Comparison of ENCODE assay signal across 8 cellular contexts in the genomic region with DNA sequence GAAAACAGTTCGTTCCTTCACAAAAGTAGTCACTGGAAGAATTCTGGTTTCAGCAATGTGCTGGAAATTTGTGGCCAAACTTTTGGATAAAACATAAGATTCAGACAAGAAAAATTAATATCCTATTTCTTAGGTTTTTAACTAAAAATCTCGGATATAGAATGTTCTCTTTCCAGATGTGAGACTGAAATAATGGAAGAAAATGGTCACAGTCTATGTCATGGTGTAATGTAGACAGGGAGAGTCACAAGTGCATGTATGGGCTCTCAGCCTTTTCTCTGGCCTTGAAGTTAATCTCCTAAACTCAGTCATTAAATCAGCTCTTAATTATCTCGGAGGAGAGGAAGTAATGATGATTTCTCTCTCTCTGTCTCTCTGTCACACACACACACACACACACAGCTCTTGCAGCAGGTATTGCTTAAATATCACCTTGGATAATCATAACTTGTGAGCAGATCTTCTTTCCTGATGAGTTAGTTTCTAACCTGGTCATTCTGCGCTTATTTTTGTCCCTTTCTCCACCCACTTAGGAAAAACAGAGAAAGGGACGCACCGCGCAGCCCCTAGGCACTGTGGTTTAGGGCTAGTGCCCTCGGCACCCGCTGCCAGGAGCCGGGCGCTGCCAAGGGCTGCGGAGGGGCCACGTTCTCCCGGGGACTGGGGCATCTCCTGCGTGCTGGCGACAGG. TPM values are rescaled to one million over a fixed set of nuclear protein-coding genes. Genes with fewer than 3 reads are reported as not detected.
DNase-seq lines count a peak whose midpoint lies in the region; ATAC-seq and TF ChIP-seq lines count a peak whose summit lies in the region.

No MANE protein-coding gene starts in this region.

- H3K4me3 Mint-ChIP-seq in CD8-positive, alpha-beta T cell, result peak overlapping the region; percentile 72

- no peak overlapping the region for H3K27ac Mint-ChIP-seq in CD8-positive, alpha-beta T cell

- no peak for TF ChIP-seq POLR2A in body of pancreas (IDR thresholded peaks at IDR 0.05)
- TF ChIP-seq POLR2A in testis (IDR thresholded peaks at IDR 0.05), result no peak

- H3K27me3 ChIP-seq in CD8-positive, alpha-beta T cell (ENCODE audit: insufficient read depth, low read length), result no peaks in the 10 kb centered on the region
- H3K27me3 ChIP-seq in body of pancreas (no peaks in the 10 kb centered on the region), testis (no peaks in the 10 kb centered on the region)

- intact Hi-C loops in CD8-positive, alpha-beta T cell (cut with DNase I, micrococcal nuclease), result no loop called here
- intact Hi-C loops in body of pancreas (cut with DNase I) (no loop called here), testis (cut with DNase I; ENCODE audit: low total_unique reads) (no loop called here)

- H3K9me3 Mint-ChIP-seq in CD8-positive, alpha-beta T cell, result no peaks in the 10 kb centered on the region

- no peak for DNase-seq in CD8-positive, alpha-beta T cell
- DNase-seq in body of pancreas (peak in 1 of 4 donors; percentile 4), left kidney (ENCODE audit: low read depth, low spot score) (peak; percentile 5), testis (no peak), NCI-H146 (lab: John Stamatoyannopoulos, UW) (no peak), iPS-NIHi11 (ENCODE audit: low spot score) (no peak), cerebellum (ENCODE audit: low spot score) (no peak)

- CTCF ChIA-PET in CD8-positive, alpha-beta T cell (lab: Charles Lee), result interaction anchor here (1.0 kb wide), 1 partner anchor 10 kb away, joined by 3 read pairs; no protein-coding TSS in a partner anchor

- POLR2A ChIA-PET in CD8-positive, alpha-beta T cell (lab: Charles Lee), result interaction anchor here (1.2 kb wide), 1 partner anchor 12 kb away, joined by 3 read pairs; no protein-coding TSS in a partner anchor

- H3K27ac ChIP-seq in CD8-positive, alpha-beta T cell (ENCODE audit: low read depth, low read length), result no peak overlapping the region
- peak overlapping the region; percentile 8 to 69 (median 43) for H3K27ac ChIP-seq in body of pancreas
- peak overlapping the region in 1 of 2 donors; percentile 16 for H3K27ac ChIP-seq in testis

- ATAC-seq in CD8-positive, alpha-beta T cell, result no peak
- ATAC-seq in HG03521 (IDR thresholded peaks at IDR 0.05; ENCODE audit: unreplicated experiment), result peak; percentile 3
- ATAC-seq in body of pancreas, result peak; percentile 33

- no peaks in the 10 kb centered on the region for H3K36me3 Mint-ChIP-seq in CD8-positive, alpha-beta T cell

- TF ChIP-seq CTCF in CD8-positive, alpha-beta T cell (IDR thresholded peaks at IDR 0.05), result no peak
- TF ChIP-seq CTCF in body of pancreas (IDR thresholded peaks at IDR 0.05) (no peak), testis (IDR thresholded peaks at IDR 0.05) (no peak)

- 5 to 9% methylated on average over 14 to 16 of the region's 16 CpGs for WGBS in body of pancreas, 2 donors
- WGBS in testis, 2 donors, result 6% methylated on average over 8 to 16 of the region's 16 CpGs

- H3K4me1 ChIP-seq in CD8-positive, alpha-beta T cell (ENCODE audit: insufficient read depth, low read length), result peaks cover 9% of the 10 kb centered on the region
- H3K4me1 ChIP-seq in body of pancreas (peaks cover 15% of the 10 kb centered on the region), testis (peaks cover 10% of the 10 kb centered on the region)

- no peaks in the 10 kb centered on the region for H3K9me3 ChIP-seq in CD8-positive, alpha-beta T cell (ENCODE audit: low read length)
- H3K9me3 ChIP-seq in body of pancreas (no peaks in the 10 kb centered on the region), testis (no peaks in the 10 kb centered on the region)

- no peaks in the 10 kb centered on the region for H3K36me3 ChIP-seq in CD8-positive, alpha-beta T cell (ENCODE audit: insufficient read depth, low read length)
- H3K36me3 ChIP-seq in body of pancreas (replicated peaks in 1 of 2; ENCODE audit: insufficient read depth in 1 of 2, low read depth in 2 of 2) (no peaks in the 10 kb centered on the region), testis (ENCODE audit: low read depth, missing control alignments) (no peaks in the 10 kb centered on the region)

- H3K4me1 Mint-ChIP-seq in CD8-positive, alpha-beta T cell (ENCODE audit: low read depth), result peaks cover 9% of the 10 kb centered on the region

- H3K4me3 ChIP-seq in CD8-positive, alpha-beta T cell (ENCODE audit: low read depth, low read length), result peak overlapping the region; percentile 51
- H3K4me3 ChIP-seq in body of pancreas (peak overlapping the region; percentile 35 to 68), testis (peak overlapping the region; percentile 54 to 66)

- H3K27me3 Mint-ChIP-seq in CD8-positive, alpha-beta T cell (ENCODE audit: low read depth), result peaks cover 28% of the 10 kb centered on the region

RNA-seq across cellular contexts. Expression of gene ITGA2, which starts 0.7 kb away (rescaled TPM):
- total RNA-seq in CD8-positive, alpha-beta T cell, result not detected
- total RNA-seq in body of pancreas, result 1 to 10 TPM; 4.0 to 4.4 TPM
- 1 to 10 TPM; 1.0 to 1.7 TPM for total RNA-seq in testis
- polyA plus RNA-seq in testis (ENCODE audit: insufficient read depth, low read depth, low replicate concordance), result 0.90 TPM
- 1.1 TPM for total RNA-seq in cerebellum
